Comparison of ENCODE assay signal across 23 cellular contexts in genomic region chr3:55337641-55338174, GRCh38.
DNase-seq lines count a peak whose midpoint lies in the region; ATAC-seq, FAIRE-seq and TF ChIP-seq lines count a peak whose summit lies in the region.
"Had no signal": no experiment of that assay in that cellular context is flagged by ENCODE, and none has a peak within 500 bp of the region (broad histone marks: within the 10 kb centered on the region; RNA-seq: fewer than 3 reads in every experiment).

No MANE protein-coding gene starts in this region.

- H3K9me3 ChIP-seq in kidney (ENCODE audit: control insufficient read depth in 1 of 2, low read length in 2 of 2) = no peaks in the 10 kb centered on the region

- DNase-seq in NCI-H748 (lab: John Stamatoyannopoulos, UW; ENCODE audit: unreplicated experiment) (peak; percentile 57), NCI-H748 treated with DMSO at 0.1 percent for 48 hours (lab: John Stamatoyannopoulos, UW) (no peak), NCI-H69 (lab: John Stamatoyannopoulos, UW) (peak; percentile 59), left kidney (ENCODE audit: low read depth, low spot score) (peak; percentile 7), superior temporal gyrus (ENCODE audit: extremely low spot score) (peak; percentile 16), kidney (no peak)
- no peak for DNase-seq in stimulated activated CD4-positive, alpha-beta T cell treated with anti-CD3 and anti-CD28 coated beads, Interleukin-4, amount 100 ng/mL, for 24 hours
- DNase-seq: 8988T; C1 segment of cervical spinal cord; Calu3; CD8-positive, alpha-beta T cell; DMS153; GM23248; HCEC 1CT; Kasumi-1; NCI-H1417; NCI-H1930; NCI-H2227 treated with DMSO at 0.1 percent for 48 hours; SIG-M5; T-cell had no signal

- no peaks in the 10 kb centered on the region for H3K36me3 ChIP-seq in kidney (ENCODE audit: control insufficient read depth in 1 of 2, insufficient read depth in 2 of 2, low read length in 2 of 2)

- no peak overlapping the region for H3K4me3 ChIP-seq in kidney (ENCODE audit: low read length in 2 of 2)
- H3K4me3 ChIP-seq: GM23248 had no signal

- intact Hi-C loops in kidney (cut with DNase I) = no loop called here

- H3K9ac ChIP-seq in kidney (ENCODE audit: low read length in 2 of 2) = no peak overlapping the region
- H3K9ac ChIP-seq: GM23248 had no signal

- H3K27ac ChIP-seq in kidney (ENCODE audit: low read depth in 2 of 2, low read length in 2 of 2) = no peak overlapping the region
- H3K27ac ChIP-seq: GM23248 had no signal

- ATAC-seq in HG02588 (IDR thresholded peaks at IDR 0.05; ENCODE audit: unreplicated experiment) = no peak
- ATAC-seq: CD8-positive, alpha-beta T cell; Panc1; T-cell had no signal

- no peaks in the 10 kb centered on the region for H3K4me1 ChIP-seq in kidney (ENCODE audit: control insufficient read depth in 1 of 2, insufficient read depth in 1 of 2, low read depth in 1 of 2, low read length in 2 of 2)

- no peak for TF ChIP-seq CTCF in kidney (IDR thresholded peaks at IDR 0.05; ENCODE audit: borderline replicate concordance, extremely low read depth, insufficient read depth)

- FAIRE-seq in kidney (lab: Jason Lieb, UNC) = no peak
- FAIRE-seq: GM12891 had no signal

Comparison
In these comparisons a context has a peak if more than half of its experiments do, and no peak if none do; other contexts are left out.
1. DNase-seq: peak in NCI-H748 (single experiment), NCI-H69 (single experiment), left kidney (single experiment) and superior temporal gyrus (single experiment); none in NCI-H748 treated with DMSO at 0.1 percent for 48 hours (single experiment), stimulated activated CD4-positive, alpha-beta T cell treated with anti-CD3 and anti-CD28 coated beads, Interleukin-4, amount 100 ng/mL, for 24 hours (single experiment) and kidney (single experiment).